In genomic region chr21:32403201-32403701, GRCh38 we compare ENCODE assay signal across 9 cellular contexts. TPM values are rescaled to one million over a fixed set of nuclear protein-coding genes. Genes with fewer than 3 reads are reported as not detected.
DNase-seq lines count a peak whose midpoint lies in the region; ATAC-seq, FAIRE-seq and TF ChIP-seq lines count a peak whose summit lies in the region.
"Had no signal": no experiment of that assay in that cellular context is flagged by ENCODE, and none has a peak within 500 bp of the region (broad histone marks: within the 10 kb centered on the region; RNA-seq: fewer than 3 reads in every experiment).

No MANE protein-coding gene starts in this region.

- H4K8ac ChIP-seq in mesenchymal stem cell (ENCODE audit: low read length) = no peak overlapping the region

- H3K9ac ChIP-seq in mesenchymal stem cell (ENCODE audit: low read length) = peak overlapping the region; percentile 19

- no peak overlapping the region for H2AK5ac ChIP-seq in mesenchymal stem cell (ENCODE audit: low read length, severe bottlenecking)

- no peak overlapping the region for H2BK5ac ChIP-seq in mesenchymal stem cell (ENCODE audit: low read depth, low read length, poor library complexity, severe bottlenecking)

- H2BK120ac ChIP-seq in mesenchymal stem cell (ENCODE audit: low read depth, low read length) = no peak overlapping the region

- no peak overlapping the region for H3K4me3 ChIP-seq in A673 (ENCODE audit: low read depth, low read length, poor library complexity, severe bottlenecking)
- H3K4me3 ChIP-seq in mesenchymal stem cell (ENCODE audit: insufficient read depth in 1 of 2, low read depth in 1 of 2, low read length in 2 of 2) = no peak overlapping the region

- H3K23ac ChIP-seq in mesenchymal stem cell (ENCODE audit: low read length in 2 of 2) = no peak overlapping the region

- H4K91ac ChIP-seq in mesenchymal stem cell (ENCODE audit: low read length) = no peak overlapping the region

- H2AFZ ChIP-seq in mesenchymal stem cell (ENCODE audit: low read depth, low read length) = no peak overlapping the region

- no peaks in the 10 kb centered on the region for H3K9me3 Mint-ChIP-seq in stimulated activated naive CD8-positive, alpha-beta T cell treated with anti-CD3 and anti-CD28 coated beads, Interleukin-15, amount 100 ng/mL, for 72 hours
- H3K9me3 Mint-ChIP-seq: memory B cell had no signal

- peaks cover 3% of the 10 kb centered on the region for H3K27me3 ChIP-seq in A673 (replicated peaks; ENCODE audit: insufficient read depth, low read depth, low read length, poor library complexity)
- H3K27me3 ChIP-seq in mesenchymal stem cell (ENCODE audit: control insufficient read depth in 1 of 2, insufficient read depth in 1 of 2, low read length in 2 of 2) = peaks cover 0 to 24% of the 10 kb centered on the region in 2 experiments

- H2BK15ac ChIP-seq in mesenchymal stem cell (ENCODE audit: low read depth, poor library complexity, severe bottlenecking) = no peak overlapping the region

- H3K36me3 ChIP-seq in A673 (ENCODE audit: insufficient read depth, low read length, poor library complexity, severe bottlenecking) (no peaks in the 10 kb centered on the region), mesenchymal stem cell (ENCODE audit: control insufficient read depth in 1 of 2, insufficient read depth in 2 of 2, low read depth in 1 of 2, low read length in 2 of 2) (no peaks in the 10 kb centered on the region)

- no peak overlapping the region for H3K18ac ChIP-seq in mesenchymal stem cell (ENCODE audit: low read depth in 1 of 2, low read length in 2 of 2)

- H2BK12ac ChIP-seq in mesenchymal stem cell (ENCODE audit: low read length in 2 of 2) = no peak overlapping the region

- peak; percentile 80 for ATAC-seq in stimulated activated naive CD8-positive, alpha-beta T cell treated with anti-CD3 and anti-CD28 coated beads, Interleukin-15, amount 100 ng/mL, for 72 hours
- ATAC-seq in GM19351 (IDR thresholded peaks at IDR 0.05; ENCODE audit: unreplicated experiment) = no peak

- H3K9me3 ChIP-seq in A673 (ENCODE audit: low read depth, low read length, poor library complexity, severe bottlenecking) (no peaks in the 10 kb centered on the region), mesenchymal stem cell (ENCODE audit: control insufficient read depth, low read length) (no peaks in the 10 kb centered on the region)

- intact Hi-C loops in A673 (cut with micrococcal nuclease; ENCODE audit: unreplicated experiment) = loop anchor here (1.0 kb wide), 1 partner anchor 198 kb away; no protein-coding TSS in a partner anchor

- no peaks in the 10 kb centered on the region for H3K4me1 ChIP-seq in A673 (ENCODE audit: insufficient read depth, low read length, poor library complexity, severe bottlenecking)
- no peaks in the 10 kb centered on the region for H3K4me1 ChIP-seq in mesenchymal stem cell (ENCODE audit: control insufficient read depth, insufficient read depth, low read depth, low read length)

- H3K4me2 ChIP-seq in mesenchymal stem cell (ENCODE audit: low read length, poor library complexity, severe bottlenecking) = no peak overlapping the region

- 27% methylated on average over 5 of the region's 5 CpGs for WGBS in mesenchymal stem cell

- TF ChIP-seq CTCF in A673 (conservative IDR thresholded peaks at IDR 0.05; ENCODE audit: low read depth, low read length) = peak; percentile 81

- H3K4ac ChIP-seq in mesenchymal stem cell (ENCODE audit: low read depth in 1 of 2, low read length in 2 of 2) = no peak overlapping the region

- H3K27ac Mint-ChIP-seq in stimulated activated naive CD8-positive, alpha-beta T cell treated with anti-CD3 and anti-CD28 coated beads, Interleukin-15, amount 100 ng/mL, for 72 hours = no peak overlapping the region
- H3K27ac Mint-ChIP-seq: memory B cell had no signal

- peak; percentile 87 for DNase-seq in A673 (ENCODE audit: low spot score)
- peak; percentile 18 for DNase-seq in GM18507 (ENCODE audit: extremely low spot score, insufficient read length, low read depth)
- DNase-seq in NCI-H524 (lab: John Stamatoyannopoulos, UW) = peak; percentile 55 to 80
- peak; percentile 45 for DNase-seq in activated CD4-positive, alpha-beta T cell treated with anti-CD3 and anti-CD28 coated beads, Interleukin-2, amount 50 U/mL, for 1 hour
- DNase-seq in effector CD4-positive, alpha-beta T cell = peak; percentile 41
- peak; percentile 45 for DNase-seq in mesenchymal stem cell
- DNase-seq in stimulated activated naive CD8-positive, alpha-beta T cell treated with anti-CD3 and anti-CD28 coated beads, Interleukin-15, amount 100 ng/mL, for 72 hours = peak; percentile 63 to 64

- H3K79me1 ChIP-seq in mesenchymal stem cell (replicated peaks; ENCODE audit: low read length, poor library complexity, severe bottlenecking) = no peaks in the 10 kb centered on the region

- FAIRE-seq in GM18507 (lab: Jason Lieb, UNC) = peak; percentile 59

- no peak overlapping the region for H3K14ac ChIP-seq in mesenchymal stem cell (ENCODE audit: low read length in 2 of 2)

- H3K27ac ChIP-seq in A673 (ENCODE audit: low read depth, low read length, poor library complexity, severe bottlenecking) = no peak overlapping the region
- H3K27ac ChIP-seq in mesenchymal stem cell (ENCODE audit: low read length, poor library complexity, severe bottlenecking) = no peak overlapping the region

- H3K4me1 Mint-ChIP-seq in stimulated activated naive CD8-positive, alpha-beta T cell treated with anti-CD3 and anti-CD28 coated beads, Interleukin-15, amount 100 ng/mL, for 72 hours = peaks cover 24% of the 10 kb centered on the region
- H3K4me1 Mint-ChIP-seq: memory B cell had no signal

- H3K27me3 Mint-ChIP-seq in stimulated activated naive CD8-positive, alpha-beta T cell treated with anti-CD3 and anti-CD28 coated beads, Interleukin-15, amount 100 ng/mL, for 72 hours = no peaks in the 10 kb centered on the region

- H3K4me3 Mint-ChIP-seq in stimulated activated naive CD8-positive, alpha-beta T cell treated with anti-CD3 and anti-CD28 coated beads, Interleukin-15, amount 100 ng/mL, for 72 hours = no peak overlapping the region
- H3K4me3 Mint-ChIP-seq: memory B cell had no signal

- BruUV-seq in A673 (replicated peaks; lab: Mats Ljungman, UMichigan) = no TSS peak

- CTCF ChIA-PET in A673 (lab: Charles Lee) = interaction anchor here (0.5 to 1.2 kb wide), 11 partner anchors 11 to 658 kb away, joined by 3 to 56 read pairs (median 3); no protein-coding TSS in a partner anchor

- POLR2A ChIA-PET in A673 (lab: Charles Lee; ENCODE audit: low non-redundant PET) = interaction anchor here (0.6 kb wide), 1 partner anchor 12 kb away, joined by 3 read pairs; no protein-coding TSS in a partner anchor

RNA-seq across cellular contexts. Expression of gene EVA1C, which starts 9.3 kb away (rescaled TPM):
- 4.3 and 7.2 TPM in 2 replicates for total RNA-seq in A673 (2021)
- polyA plus RNA-seq in mesenchymal stem cell (2013, experiment 1 of 2) = not detected
- not detected for polyA plus RNA-seq in mesenchymal stem cell (2013, experiment 2 of 2)

RNA-seq across cellular contexts. Expression of gene URB1, which starts 10.4 kb away (rescaled TPM):
- 27.8 and 30.5 TPM in 2 replicates for total RNA-seq in A673 (2021)
- 2.4 TPM for polyA plus RNA-seq in mesenchymal stem cell (2013, experiment 1 of 2)
- polyA plus RNA-seq in mesenchymal stem cell (2013, experiment 2 of 2) = 2.2 TPM

Comparison
In these comparisons a context has a peak if more than half of its experiments do, and no peak if none do; other contexts are left out.
1. DNase-seq: peak in every context shown above with its lines; median percentile 87 in A673; 68 in NCI-H524; 64 in stimulated activated naive CD8-positive, alpha-beta T cell treated with anti-CD3 and anti-CD28 coated beads, Interleukin-15, amount 100 ng/mL, for 72 hours; 45 in activated CD4-positive, alpha-beta T cell treated with anti-CD3 and anti-CD28 coated beads, Interleukin-2, amount 50 U/mL, for 1 hour; 45 in mesenchymal stem cell; 41 in effector CD4-positive, alpha-beta T cell; 18 in GM18507.